Comparison of ENCODE assay signal across 19 cellular contexts in the genomic region with DNA sequence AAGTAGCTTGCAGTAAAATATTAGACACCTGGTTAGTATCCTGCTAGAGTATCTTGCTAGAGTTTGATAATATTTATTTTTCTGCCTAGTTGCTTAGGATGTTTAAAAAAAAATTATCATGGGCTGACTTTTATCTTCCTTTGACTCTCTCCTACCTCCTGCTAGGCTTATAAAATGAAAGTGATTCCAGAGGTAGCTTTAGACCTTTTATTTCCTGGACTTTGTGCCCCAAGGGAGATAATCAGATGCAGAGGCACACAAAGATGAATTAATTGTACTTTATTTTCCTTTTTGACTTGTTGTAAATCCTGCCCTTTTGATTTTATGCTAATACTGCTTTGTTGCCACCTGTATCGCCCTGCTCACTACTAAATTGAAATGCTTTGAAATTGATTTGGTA.
DNase-seq lines count a peak whose midpoint lies in the region; ATAC-seq and TF ChIP-seq lines count a peak whose summit lies in the region.
"Had no signal": no experiment of that assay in that cellular context is flagged by ENCODE, and none has a peak within 500 bp of the region (broad histone marks: within the 10 kb centered on the region; RNA-seq: fewer than 3 reads in every experiment).

No MANE protein-coding gene starts in this region.

- H3K27me3 Mint-ChIP-seq in Calu3 (ENCODE audit: unreplicated experiment): no peaks in the 10 kb centered on the region

- no peaks in the 10 kb centered on the region for H3K27me3 ChIP-seq in PC-9 (ENCODE audit: insufficient read depth, low read depth)
- H3K27me3 ChIP-seq in esophagus squamous epithelium: no peaks in the 10 kb centered on the region
- no peaks in the 10 kb centered on the region for H3K27me3 ChIP-seq in muscle layer of duodenum (ENCODE audit: low read depth, low read length)
- H3K27me3 ChIP-seq: heart right ventricle had no signal

- no peaks in the 10 kb centered on the region for H3K9me3 Mint-ChIP-seq in Calu3 (ENCODE audit: low read depth, unreplicated experiment)
- H3K9me3 Mint-ChIP-seq: CD4-positive, alpha-beta memory T cell; H9; immature natural killer cell; T-cell had no signal

- H3K36me3 ChIP-seq in PC-9 (ENCODE audit: low read depth): no peaks in the 10 kb centered on the region
- H3K36me3 ChIP-seq in esophagus squamous epithelium: peaks cover 0 to 12% (median 0%) of the 10 kb centered on the region in 3 donors
- no peaks in the 10 kb centered on the region for H3K36me3 ChIP-seq in muscle layer of duodenum (ENCODE audit: control insufficient read depth in 1 of 2, insufficient read depth in 2 of 2, low read length in 2 of 2)

- peak overlapping the region; percentile 86 for H3K27ac ChIP-seq in PC-9
- H3K27ac ChIP-seq in esophagus squamous epithelium: peak overlapping the region; percentile 85 to 92 (median 88)
- H3K27ac ChIP-seq in muscle layer of duodenum (ENCODE audit: low read length): peak overlapping the region; percentile 36
- H3K27ac ChIP-seq: heart right ventricle had no signal

- CTCF ChIA-PET in Calu3 (lab: Charles Lee): interaction anchor here (1.0 to 1.1 kb wide), 3 partner anchors 8 to 120 kb away, joined by 3 to 4 read pairs (median 3); no protein-coding TSS in a partner anchor
- CTCF ChIA-PET in PC-9 (lab: Charles Lee): interaction anchor here (0.7 kb wide), 1 partner anchor 47 kb away, joined by 3 read pairs; no protein-coding TSS in a partner anchor
- CTCF ChIA-PET in HEK293T (lab: Yijun Ruan, JAX): no interaction called here

- POLR2A ChIA-PET in PC-9 (lab: Charles Lee; ENCODE audit: unreplicated experiment): interaction anchor here (0.5 to 0.8 kb wide), 3 partner anchors 9 to 171 kb away, joined by 4 to 6 read pairs (median 5); no protein-coding TSS in a partner anchor
- POLR2A ChIA-PET in HEK293T (lab: Yijun Ruan, JAX): no interaction called here

- DNase-seq in Calu3: no peak
- no peak for DNase-seq in PC-9
- no peak for DNase-seq in esophagus squamous epithelium (lab: John Stamatoyannopoulos, UW)
- no peak for DNase-seq in NCI-H510A treated with DMSO at 0.1 percent for 48 hours (lab: John Stamatoyannopoulos, UW)
- DNase-seq in HEK293T (ENCODE audit: extremely low spot score): no peak
- DNase-seq: activated CD4-positive, alpha-beta T cell treated with anti-CD3 and anti-CD28 coated beads, Interleukin-2, amount 50 U/mL, for 4 hours; amygdala; CD4-positive, alpha-beta memory T cell; effector CD8-positive, alpha-beta T cell; heart right ventricle; immature natural killer cell; NCI-H2029 treated with DMSO at 0.1 percent for 48 hours; NCI-H510A; T-cell had no signal

- peaks cover 13% of the 10 kb centered on the region for H3K4me1 Mint-ChIP-seq in Calu3 (ENCODE audit: low read depth, unreplicated experiment)

- peak overlapping the region; percentile 65 for H3K4me2 ChIP-seq in PC-9

- no peaks in the 10 kb centered on the region for H4K20me1 ChIP-seq in PC-9 (ENCODE audit: insufficient read depth)

- H3K4me3 ChIP-seq in PC-9 (peak overlapping the region; percentile 20; the same call in 1 of the 2 replicates), esophagus squamous epithelium (peak overlapping the region in 3 of 4 donors; percentile 4 to 24 (median 22)), muscle layer of duodenum (ENCODE audit: low read depth in 1 of 2, low read length in 2 of 2) (no peak overlapping the region)
- H3K4me3 ChIP-seq: heart right ventricle had no signal

- no peaks in the 10 kb centered on the region for H3K9me2 ChIP-seq in PC-9 (ENCODE audit: insufficient read depth)

- TF ChIP-seq CTCF in Calu3 (IDR thresholded peaks at IDR 0.05; ENCODE audit: unreplicated experiment) (no peak), PC-9 (conservative IDR thresholded peaks at IDR 0.05) (no peak), esophagus squamous epithelium (IDR thresholded peaks at IDR 0.05) (no peak)

- peaks cover 13% of the 10 kb centered on the region for H3K36me3 Mint-ChIP-seq in Calu3 (ENCODE audit: insufficient read depth, unreplicated experiment)
- H3K36me3 Mint-ChIP-seq: CD4-positive, alpha-beta memory T cell; immature natural killer cell; T-cell had no signal

- ATAC-seq in HG03342 (IDR thresholded peaks at IDR 0.05; ENCODE audit: unreplicated experiment) (no peak), HG03135 (IDR thresholded peaks at IDR 0.05; ENCODE audit: unreplicated experiment) (no peak)
- ATAC-seq: heart right ventricle, Right ventricle myocardium inferior, T-cell had no signal

- peaks cover 56% of the 10 kb centered on the region for H3K4me1 ChIP-seq in PC-9 (replicated peaks; ENCODE audit: insufficient read depth)
- H3K4me1 ChIP-seq in esophagus squamous epithelium: peaks cover 28 to 95% (median 41%) of the 10 kb centered on the region in 3 donors
- peaks cover 12 to 57% of the 10 kb centered on the region in 2 donors for H3K4me1 ChIP-seq in muscle layer of duodenum (ENCODE audit: control insufficient read depth in 1 of 2, insufficient read depth in 2 of 2, low read length in 2 of 2)

- no peak for TF ChIP-seq POLR2A in esophagus squamous epithelium (IDR thresholded peaks at IDR 0.05)

- peaks cover 49% of the 10 kb centered on the region for H3F3A ChIP-seq in PC-9 (ENCODE audit: insufficient read depth, low read depth)

- peak overlapping the region; percentile 13 for H3K27ac Mint-ChIP-seq in Calu3 (ENCODE audit: unreplicated experiment)
- H3K27ac Mint-ChIP-seq: H9, T-cell had no signal

- H3K9me3 ChIP-seq in PC-9 (ENCODE audit: insufficient read depth, low read depth): no peaks in the 10 kb centered on the region
- H3K9me3 ChIP-seq in esophagus squamous epithelium: no peaks in the 10 kb centered on the region
- no peaks in the 10 kb centered on the region for H3K9me3 ChIP-seq in muscle layer of duodenum (ENCODE audit: control insufficient read depth in 1 of 2, low read length in 2 of 2)
- H3K9me3 ChIP-seq: heart right ventricle had no signal

- WGBS in esophagus squamous epithelium, 2 donors: 45 to 48% methylated on average over 1 of the region's 1 CpG

- peak overlapping the region; percentile 2 for H3K4me3 Mint-ChIP-seq in Calu3 (ENCODE audit: low read depth, unreplicated experiment)
- H3K4me3 Mint-ChIP-seq: CD4-positive, alpha-beta memory T cell; H9; T-cell had no signal

- H3K79me2 ChIP-seq in PC-9 (ENCODE audit: low read depth): peaks cover 21% of the 10 kb centered on the region

- intact Hi-C loops in Calu3 (cut with micrococcal nuclease; ENCODE audit: unreplicated experiment): no loop called here
- intact Hi-C loops in PC-9 (cut with micrococcal nuclease; ENCODE audit: unreplicated experiment): loop anchor here (2.0 kb wide), 1 partner anchor 21 kb away; no protein-coding TSS in a partner anchor
- intact Hi-C loops in esophagus squamous epithelium (cut with DNase I): no loop called here

- no peak overlapping the region for H2AFZ ChIP-seq in PC-9

- BruUV-seq in Calu3 (replicated peaks; lab: Mats Ljungman, UMichigan) (no TSS peak), PC-9 (replicated peaks; lab: Mats Ljungman, UMichigan) (no TSS peak)

TF ChIP-seq in HEK293T, 16 proteins besides CTCF, POLR2A, EP300 and RAD21:
- TF ChIP-seq ELF4 (IDR thresholded peaks at IDR 0.05) (no peak), FOXK2 (IDR thresholded peaks at IDR 0.05) (no peak), FOXA1 (IDR thresholded peaks at IDR 0.05) (no peak), SUZ12 (IDR thresholded peaks at IDR 0.05) (no peak), CTBP1 (IDR thresholded peaks at IDR 0.05; ENCODE audit: borderline replicate concordance) (no peak), LEF1 (IDR thresholded peaks at IDR 0.05; ENCODE audit: borderline replicate concordance) (no peak), TARDBP (IDR thresholded peaks at IDR 0.05) (no peak), NFRKB (IDR thresholded peaks at IDR 0.05) (no peak), L3MBTL2 (conservative IDR thresholded peaks at IDR 0.05) (no peak), HDGF (IDR thresholded peaks at IDR 0.05; ENCODE audit: borderline replicate concordance) (no peak), ARNT (IDR thresholded peaks at IDR 0.05) (no peak), BHLHE40 (IDR thresholded peaks at IDR 0.05; ENCODE audit: borderline replicate concordance) (no peak), SP1 (IDR thresholded peaks at IDR 0.05) (no peak), FOXM1 (IDR thresholded peaks at IDR 0.05; ENCODE audit: borderline replicate concordance) (no peak)
- TF ChIP-seq, protein P1, sequence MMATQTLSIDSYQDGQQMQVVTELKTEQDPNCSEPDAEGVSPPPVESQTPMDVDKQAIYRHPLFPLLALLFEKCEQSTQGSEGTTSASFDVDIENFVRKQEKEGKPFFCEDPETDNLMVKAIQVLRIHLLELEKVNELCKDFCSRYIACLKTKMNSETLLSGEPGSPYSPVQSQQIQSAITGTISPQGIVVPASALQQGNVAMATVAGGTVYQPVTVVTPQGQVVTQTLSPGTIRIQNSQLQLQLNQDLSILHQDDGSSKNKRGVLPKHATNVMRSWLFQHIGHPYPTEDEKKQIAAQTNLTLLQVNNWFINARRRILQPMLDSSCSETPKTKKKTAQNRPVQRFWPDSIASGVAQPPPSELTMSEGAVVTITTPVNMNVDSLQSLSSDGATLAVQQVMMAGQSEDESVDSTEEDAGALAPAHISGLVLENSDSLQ (IDR thresholded peaks at IDR 0.05): no peak
TF ChIP-seq in HEK293T: peak in this region for 0.

Comparison
In these comparisons a context has a peak if more than half of its experiments do, and no peak if none do; other contexts are left out.
1. H3K27ac ChIP-seq: peak in every context shown above with its lines; median percentile 88 in esophagus squamous epithelium; 86 in PC-9; 36 in muscle layer of duodenum.
2. H3K4me3 ChIP-seq: peak in PC-9 (single experiment) and esophagus squamous epithelium (3 of 4); none in muscle layer of duodenum (0 of 2).